In the genomic region with DNA sequence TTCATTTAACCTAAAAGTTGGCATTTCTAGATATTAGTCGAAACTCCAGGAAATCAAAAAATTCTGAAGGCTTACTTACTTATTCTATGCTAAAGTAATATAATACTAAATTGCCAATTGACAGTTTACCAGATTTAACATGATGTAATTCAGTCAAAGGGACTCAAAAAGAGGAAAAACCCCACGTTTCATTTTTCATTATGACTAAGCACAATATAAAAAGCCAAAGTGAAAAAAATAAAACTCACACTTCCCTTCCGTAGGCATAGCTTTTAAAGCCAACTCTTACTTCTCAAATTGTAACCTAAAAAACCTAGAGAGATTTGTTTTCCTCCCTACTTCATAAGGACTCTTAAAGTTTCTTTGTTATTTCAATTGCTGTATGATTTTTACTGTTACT, we compare ENCODE assay signal across 9 cellular contexts.
DNase-seq lines count a peak whose midpoint lies in the region; ATAC-seq, FAIRE-seq and TF ChIP-seq lines count a peak whose summit lies in the region.
"Had no signal": no experiment of that assay in that cellular context is flagged by ENCODE, and none has a peak within 500 bp of the region (broad histone marks: within the 10 kb centered on the region; RNA-seq: fewer than 3 reads in every experiment).

No MANE protein-coding gene starts in this region.

- H3K4me2 ChIP-seq in neural progenitor cell: no peak overlapping the region

- H3K27me3 ChIP-seq in neural progenitor cell: no peaks in the 10 kb centered on the region

- no peaks in the 10 kb centered on the region for H3K9me3 ChIP-seq in neural progenitor cell (ENCODE audit: low read depth)

- H3K9me3 Mint-ChIP-seq in neural progenitor cell: no peaks in the 10 kb centered on the region

- no peak for TF ChIP-seq CTCF in fibroblast of mammary gland (conservative IDR thresholded peaks at IDR 0.05; ENCODE audit: control insufficient read depth, insufficient read depth, low read depth, low read length)
- no peak for TF ChIP-seq CTCF in neural progenitor cell (IDR thresholded peaks at IDR 0.05)

- peaks cover 28% of the 10 kb centered on the region for H3K36me3 Mint-ChIP-seq in neural progenitor cell

- H4K20me1 ChIP-seq in neural progenitor cell (ENCODE audit: low read depth): no peaks in the 10 kb centered on the region

- TF ChIP-seq POLR2A in GM12891 (IDR thresholded peaks at IDR 0.05; ENCODE audit: low read depth, low read length): no peak

- peak; percentile 20 for FAIRE-seq in GM12891 (lab: Jason Lieb, UNC)

- no peak overlapping the region for H3K4me3 Mint-ChIP-seq in neural progenitor cell

- no peak overlapping the region for H3K27ac ChIP-seq in neural progenitor cell

- H3K9ac ChIP-seq in neural progenitor cell: no peak overlapping the region

- H3K4me3 ChIP-seq in fibroblast of mammary gland (ENCODE audit: control insufficient read depth, low read depth, low read length): no peak overlapping the region
- H3K4me3 ChIP-seq in neural progenitor cell: no peak overlapping the region

- ATAC-seq in GM21447 (IDR thresholded peaks at IDR 0.05; ENCODE audit: unreplicated experiment): peak; percentile 88
- peak; percentile 90 for ATAC-seq in HG03565 (IDR thresholded peaks at IDR 0.05; ENCODE audit: unreplicated experiment)

- no peak overlapping the region for H2AFZ ChIP-seq in neural progenitor cell (replicated peaks)

- H3K27ac Mint-ChIP-seq in neural progenitor cell: no peak overlapping the region

- no peaks in the 10 kb centered on the region for H3K27me3 Mint-ChIP-seq in neural progenitor cell (ENCODE audit: insufficient read depth, low read depth)

- H3K4me1 Mint-ChIP-seq in neural progenitor cell: no peaks in the 10 kb centered on the region

- no peaks in the 10 kb centered on the region for H3K4me1 ChIP-seq in neural progenitor cell

- H3K36me3 ChIP-seq in neural progenitor cell: peaks cover 8% of the 10 kb centered on the region

- DNase-seq in GM12891 (ENCODE audit: insufficient read length, low spot score) (peak; percentile 8), fibroblast of mammary gland (ENCODE audit: low read depth) (peak; percentile 44), DMS153 treated with DMSO at 0.1 percent for 48 hours (lab: John Stamatoyannopoulos, UW; ENCODE audit: unreplicated experiment) (no peak), neural progenitor cell (ENCODE audit: low spot score) (no peak), hippocampal formation (lab: John Stamatoyannopoulos, UW) (no peak)
- no peak for DNase-seq in stimulated activated CD4-positive, alpha-beta T cell treated with anti-CD3 and anti-CD28 coated beads, Interleukin-2, amount 100 ng/mL, for 48 hours
- DNase-seq: T-helper 9 cell had no signal

- H3F3A ChIP-seq in neural progenitor cell (ENCODE audit: low read depth): no peaks in the 10 kb centered on the region

- H3K79me2 ChIP-seq in neural progenitor cell (ENCODE audit: low read depth): no peaks in the 10 kb centered on the region

TF ChIP-seq in GM12891, 5 proteins besides CTCF, POLR2A, EP300 and RAD21:
- TF ChIP-seq TAF1 (IDR thresholded peaks at IDR 0.05; ENCODE audit: low read depth, low read length) (no peak), SPI1 (IDR thresholded peaks at IDR 0.05; ENCODE audit: low read depth, low read length) (peak; percentile 79)

Comparison
In these comparisons a context has a peak if more than half of its experiments do, and no peak if none do; other contexts are left out.
1. DNase-seq: peak in GM12891 (single experiment) and fibroblast of mammary gland (single experiment); none in DMS153 treated with DMSO at 0.1 percent for 48 hours (single experiment), neural progenitor cell (single experiment), hippocampal formation (0 of 2) and stimulated activated CD4-positive, alpha-beta T cell treated with anti-CD3 and anti-CD28 coated beads, Interleukin-2, amount 100 ng/mL, for 48 hours (0 of 2).